8 cellular contexts compared by ENCODE assay signal in the genomic region with DNA sequence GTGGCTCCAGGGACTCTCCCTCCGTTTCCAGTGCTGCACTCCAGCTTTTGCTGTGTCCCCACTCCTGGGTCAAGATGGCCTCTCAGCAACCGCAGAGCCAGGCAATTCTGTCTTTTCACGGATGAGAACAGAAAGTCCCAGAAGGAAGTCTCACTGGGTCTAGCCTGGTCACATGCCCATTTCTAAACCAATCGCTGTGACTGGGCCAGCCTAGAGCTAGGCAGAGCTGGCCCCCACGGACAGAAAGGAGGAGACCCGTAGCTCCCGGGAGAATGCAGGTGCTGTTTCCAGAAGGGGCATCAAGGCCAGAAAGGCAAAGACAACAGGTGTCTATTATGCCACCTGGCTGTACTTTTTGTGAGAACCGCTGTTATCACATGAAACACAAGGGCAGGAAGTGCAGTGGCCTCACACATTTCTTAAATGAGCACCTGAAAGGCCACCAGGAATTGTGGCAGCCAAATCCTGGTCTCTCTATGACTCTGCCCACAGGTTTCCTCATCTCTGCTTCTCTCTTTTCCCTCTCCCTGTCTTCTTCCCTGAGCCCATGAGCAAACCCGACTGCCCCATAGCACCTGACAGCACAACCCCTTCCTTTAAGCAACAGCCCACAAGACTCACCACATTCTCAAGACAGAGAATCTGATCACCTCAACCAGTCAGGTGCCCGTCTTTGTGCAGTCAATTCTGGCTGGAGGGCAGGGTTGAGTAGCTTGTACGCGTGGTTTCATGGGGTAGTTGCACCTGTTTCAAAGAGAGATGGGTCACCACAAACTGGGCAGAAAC. TPM values are rescaled to one million over a fixed set of nuclear protein-coding genes. Genes with fewer than 3 reads are reported as not detected.
DNase-seq lines count a peak whose midpoint lies in the region; ATAC-seq and TF ChIP-seq lines count a peak whose summit lies in the region.

No MANE protein-coding gene starts in this region.

- peak overlapping the region in 3 of 4 donors; percentile 20 to 58 (median 32) for H3K27ac ChIP-seq in Peyer's patch

- no peak for TF ChIP-seq POLR2A in Peyer's patch (IDR thresholded peaks at IDR 0.05)

- peak overlapping the region in 1 of 2 donors; percentile 4 for H3K4me3 Mint-ChIP-seq in activated T-cell treated with anti-CD3 and anti-CD28 coated beads, Interleukin-2, amount 50 U/mL, for 72 hours
- H3K4me3 Mint-ChIP-seq in stimulated activated effector memory CD8-positive, alpha-beta T cell treated with anti-CD3 and anti-CD28 coated beads, Interleukin-12 subunit alpha, Interleukin-12 subunit beta, amount 100 ng/mL, for 72 hours = no peak overlapping the region

- H3K9me3 ChIP-seq in Peyer's patch = no peaks in the 10 kb centered on the region

- H3K36me3 ChIP-seq in Peyer's patch = no peaks in the 10 kb centered on the region

- H3K4me1 Mint-ChIP-seq in activated T-cell treated with anti-CD3 and anti-CD28 coated beads, Interleukin-2, amount 50 U/mL, for 72 hours (ENCODE audit: low read depth) = peaks cover 10% of the 10 kb centered on the region
- H3K4me1 Mint-ChIP-seq in stimulated activated effector memory CD8-positive, alpha-beta T cell treated with anti-CD3 and anti-CD28 coated beads, Interleukin-12 subunit alpha, Interleukin-12 subunit beta, amount 100 ng/mL, for 72 hours = peaks cover 10% of the 10 kb centered on the region

- H3K4me3 ChIP-seq in Peyer's patch = peak overlapping the region in 1 of 4 donors; percentile 15

- H3K4me1 ChIP-seq in Peyer's patch = peaks cover 0 to 6% (median 5%) of the 10 kb centered on the region in 4 donors

- H3K27me3 ChIP-seq in Peyer's patch = no peaks in the 10 kb centered on the region

- ATAC-seq in activated T-cell treated with anti-CD3 and anti-CD28 coated beads, Interleukin-2, amount 50 U/mL, for 72 hours (replicated peaks in 1 of 2) = peak; percentile 78 to 85
- peak; percentile 73 for ATAC-seq in HG02763 (IDR thresholded peaks at IDR 0.05; ENCODE audit: unreplicated experiment)
- ATAC-seq in stimulated activated effector memory CD8-positive, alpha-beta T cell treated with anti-CD3 and anti-CD28 coated beads, Interleukin-12 subunit alpha, Interleukin-12 subunit beta, amount 100 ng/mL, for 72 hours = peak; percentile 79

- no peaks in the 10 kb centered on the region for H3K9me3 Mint-ChIP-seq in activated T-cell treated with anti-CD3 and anti-CD28 coated beads, Interleukin-2, amount 50 U/mL, for 72 hours
- H3K9me3 Mint-ChIP-seq in stimulated activated effector memory CD8-positive, alpha-beta T cell treated with anti-CD3 and anti-CD28 coated beads, Interleukin-12 subunit alpha, Interleukin-12 subunit beta, amount 100 ng/mL, for 72 hours = no peaks in the 10 kb centered on the region

- DNase-seq in activated T-cell treated with anti-CD3 and anti-CD28 coated beads, Interleukin-2, amount 50 U/mL, for 72 hours = peak; percentile 23 to 41
- no peak for DNase-seq in activated T-cell treated with anti-CD3 and anti-CD28 coated beads, Interleukin-2, amount 50 U/mL, for 1 hour
- DNase-seq in Peyer's patch (peak in 2 of 3 donors; percentile 71 to 75), NCI-H2029 treated with DMSO at 0.1 percent for 48 hours (lab: John Stamatoyannopoulos, UW) (no peak), NCI-H2171 treated with DMSO at 0.1 percent for 48 hours (lab: John Stamatoyannopoulos, UW) (no peak), amygdala (lab: John Stamatoyannopoulos, UW) (no peak)
- DNase-seq in stimulated activated effector memory CD8-positive, alpha-beta T cell treated with anti-CD3 and anti-CD28 coated beads, Interleukin-12 subunit alpha, Interleukin-12 subunit beta, amount 100 ng/mL, for 72 hours (ENCODE audit: low spot score in 2 of 2) = no peak

- H3K36me3 Mint-ChIP-seq in activated T-cell treated with anti-CD3 and anti-CD28 coated beads, Interleukin-2, amount 50 U/mL, for 72 hours (ENCODE audit: insufficient read depth in 2 of 2) = no peaks in the 10 kb centered on the region
- H3K36me3 Mint-ChIP-seq in stimulated activated effector memory CD8-positive, alpha-beta T cell treated with anti-CD3 and anti-CD28 coated beads, Interleukin-12 subunit alpha, Interleukin-12 subunit beta, amount 100 ng/mL, for 72 hours = no peaks in the 10 kb centered on the region

- TF ChIP-seq CTCF in Peyer's patch (IDR thresholded peaks at IDR 0.05) = no peak

- peaks cover 36% of the 10 kb centered on the region for H3K27me3 Mint-ChIP-seq in activated T-cell treated with anti-CD3 and anti-CD28 coated beads, Interleukin-2, amount 50 U/mL, for 72 hours (ENCODE audit: low read depth)

- no peak overlapping the region for H3K27ac Mint-ChIP-seq in activated T-cell treated with anti-CD3 and anti-CD28 coated beads, Interleukin-2, amount 50 U/mL, for 72 hours
- peak overlapping the region; percentile 5 for H3K27ac Mint-ChIP-seq in stimulated activated effector memory CD8-positive, alpha-beta T cell treated with anti-CD3 and anti-CD28 coated beads, Interleukin-12 subunit alpha, Interleukin-12 subunit beta, amount 100 ng/mL, for 72 hours

RNA-seq across cellular contexts. Expression of gene B4GALT5, which starts 37.1 kb away (rescaled TPM):
- total RNA-seq in activated T-cell treated with anti-CD3 and anti-CD28 coated beads, Interleukin-2, amount 50 U/mL, for 72 hours = 10 to 100 TPM; 14.8 to 27.3 TPM
- 10 to 100 TPM in 3 of 4 donors, 1 to 10 TPM in 1; 8.3 to 24.5 (median 19.3) TPM for total RNA-seq in Peyer's patch

Comparison
In these comparisons a context has a peak if more than half of its experiments do, and no peak if none do; other contexts are left out.
1. DNase-seq: peak in activated T-cell treated with anti-CD3 and anti-CD28 coated beads, Interleukin-2, amount 50 U/mL, for 72 hours (2 of 2) and Peyer's patch (2 of 3); none in activated T-cell treated with anti-CD3 and anti-CD28 coated beads, Interleukin-2, amount 50 U/mL, for 1 hour (single experiment), stimulated activated effector memory CD8-positive, alpha-beta T cell treated with anti-CD3 and anti-CD28 coated beads, Interleukin-12 subunit alpha, Interleukin-12 subunit beta, amount 100 ng/mL, for 72 hours (0 of 2), NCI-H2029 treated with DMSO at 0.1 percent for 48 hours (single experiment), NCI-H2171 treated with DMSO at 0.1 percent for 48 hours (single experiment) and amygdala (0 of 56).
2. Peak in every context shown above with its lines, with median percentiles within 50 percentile points of each other: ATAC-seq.